Comparison of ENCODE assay signal across 19 cellular contexts in genomic region chr9:126882746-126883145, GRCh38.
"Had no signal": no experiment of that assay in that cellular context is flagged by ENCODE, and none has a peak within 500 bp of the region (broad histone marks: within the 10 kb centered on the region; RNA-seq: fewer than 3 reads in every experiment).

No MANE protein-coding gene starts in this region.

- H3K27me3 Mint-ChIP-seq: naive thymus-derived CD4-positive, alpha-beta T cell; natural killer cell treated with Interleukin-12 subunit alpha and Interleukin-12 subunit beta and Interleukin-15 and Interleukin-18, amount 100 ng/mL, for 72 hours; stimulated activated naive CD8-positive, alpha-beta T cell treated with anti-CD3 and anti-CD28 coated beads, Interleukin-15, Interleukin-2, amounts not matched to agents 100 ng/mL and 50 ng/mL, for 24 hours; type B pancreatic cell had no signal

- H3K27ac Mint-ChIP-seq: naive thymus-derived CD4-positive, alpha-beta T cell; stimulated activated effector memory CD8-positive, alpha-beta T cell treated with anti-CD3 and anti-CD28 coated beads, Interleukin-12 subunit alpha, Interleukin-12 subunit beta, amount 100 ng/mL, for 72 hours; stimulated activated naive CD8-positive, alpha-beta T cell treated with anti-CD3 and anti-CD28 coated beads, Interleukin-15, Interleukin-2, amounts not matched to agents 100 ng/mL and 50 ng/mL, for 24 hours; type B pancreatic cell had no signal

- DNase-seq: islet precursor cell; left ventricle myocardium inferior; mesendoderm; midbrain; mucosa of descending colon; naive thymus-derived CD4-positive, alpha-beta T cell; nucleus accumbens; pancreas; posterior cingulate gyrus; retina; right cardiac atrium; stimulated activated CD4-positive, alpha-beta T cell treated with anti-CD3 and anti-CD28 coated beads, Interleukin-4, amount 100 ng/mL, for 24 hours; stimulated activated naive CD4-positive, alpha-beta T cell; uterus had no signal

- H3K9me3 Mint-ChIP-seq: natural killer cell treated with Interleukin-12 subunit alpha and Interleukin-12 subunit beta and Interleukin-15 and Interleukin-18, amount 100 ng/mL, for 72 hours; stimulated activated effector memory CD8-positive, alpha-beta T cell treated with anti-CD3 and anti-CD28 coated beads, Interleukin-12 subunit alpha, Interleukin-12 subunit beta, amount 100 ng/mL, for 72 hours; stimulated activated naive CD8-positive, alpha-beta T cell treated with anti-CD3 and anti-CD28 coated beads, Interleukin-15, Interleukin-2, amounts not matched to agents 100 ng/mL and 50 ng/mL, for 24 hours; type B pancreatic cell had no signal

- ATAC-seq: mucosa of descending colon; naive thymus-derived CD4-positive, alpha-beta T cell; natural killer cell treated with Interleukin-12 subunit alpha and Interleukin-12 subunit beta and Interleukin-15 and Interleukin-18, amount 100 ng/mL, for 72 hours; right cardiac atrium; sciatic nerve; stimulated activated effector memory CD8-positive, alpha-beta T cell treated with anti-CD3 and anti-CD28 coated beads, Interleukin-12 subunit alpha, Interleukin-12 subunit beta, amount 100 ng/mL, for 72 hours had no signal

- H3K4me3 Mint-ChIP-seq: naive thymus-derived CD4-positive, alpha-beta T cell; natural killer cell treated with Interleukin-12 subunit alpha and Interleukin-12 subunit beta and Interleukin-15 and Interleukin-18, amount 100 ng/mL, for 72 hours; stimulated activated effector memory CD8-positive, alpha-beta T cell treated with anti-CD3 and anti-CD28 coated beads, Interleukin-12 subunit alpha, Interleukin-12 subunit beta, amount 100 ng/mL, for 72 hours; stimulated activated naive CD8-positive, alpha-beta T cell treated with anti-CD3 and anti-CD28 coated beads, Interleukin-15, Interleukin-2, amounts not matched to agents 100 ng/mL and 50 ng/mL, for 24 hours; type B pancreatic cell had no signal
